Comparison of ENCODE assay signal across 1 cellular context in the genomic region with DNA sequence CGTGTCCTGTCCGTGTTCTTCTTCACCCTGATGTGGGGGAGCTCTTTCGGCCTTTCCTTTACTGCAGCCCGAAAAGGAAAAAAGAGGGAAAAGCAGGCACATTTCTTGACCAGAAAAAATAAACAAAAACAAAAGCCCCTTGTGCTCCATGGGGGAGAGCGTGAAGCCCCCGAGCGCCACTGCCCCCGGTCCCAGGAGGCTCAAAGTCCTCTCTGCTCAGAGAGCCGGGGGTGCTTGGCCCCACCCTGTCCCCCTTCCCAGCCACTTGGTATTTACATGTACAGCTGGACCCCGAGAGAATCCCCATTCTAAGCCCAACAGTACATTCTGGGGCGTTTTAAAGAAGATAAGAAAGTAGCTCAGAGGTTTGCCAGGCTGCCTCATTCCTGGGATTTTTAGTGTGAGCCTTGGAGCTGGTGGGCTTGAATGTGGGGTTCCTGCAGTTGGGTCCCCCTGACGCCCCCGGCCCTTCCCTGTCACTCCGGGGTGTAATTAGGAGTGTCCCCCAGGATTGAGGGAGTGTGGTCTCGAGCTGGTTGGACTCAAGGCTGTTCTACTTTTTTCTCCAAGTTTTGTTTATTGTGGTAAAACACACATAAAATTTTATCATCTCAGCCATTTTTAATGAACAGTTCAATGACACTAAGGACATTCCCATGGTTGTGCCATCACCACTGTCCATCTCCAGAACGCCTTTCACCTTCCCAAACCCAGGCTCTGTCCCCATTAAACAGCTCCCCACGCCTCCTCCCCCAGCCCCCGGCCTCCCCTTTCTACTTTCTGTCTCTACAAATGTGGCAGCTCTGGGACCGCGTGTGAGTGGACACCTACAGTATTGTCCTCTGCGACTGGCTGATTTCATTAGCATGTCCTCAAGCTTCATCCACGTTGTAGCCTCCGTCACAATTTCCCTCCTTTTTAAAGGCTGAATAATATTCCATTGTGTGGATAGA.
TF ChIP-seq lines count a peak whose summit lies in the region.

No MANE protein-coding gene starts in this region.

TF ChIP-seq in H1, 55 proteins besides CTCF, POLR2A, EP300 and RAD21:
- TF ChIP-seq RBBP5 (IDR thresholded peaks at IDR 0.05; ENCODE audit: borderline replicate concordance, low read depth, low read length) (no peak), SIX5 (IDR thresholded peaks at IDR 0.05; ENCODE audit: low read depth, low read length) (no peak), RXRA (IDR thresholded peaks at IDR 0.05; ENCODE audit: insufficient read depth, low read depth, low read length) (no peak), SP4 (IDR thresholded peaks at IDR 0.05; ENCODE audit: low read length) (no peak), RFX5 (IDR thresholded peaks at IDR 0.05; ENCODE audit: borderline replicate concordance, low read depth, low read length) (no peak), NRF1 (IDR thresholded peaks at IDR 0.05; ENCODE audit: low read depth, low read length) (no peak), TCF12 (IDR thresholded peaks at IDR 0.05; ENCODE audit: low read depth, low read length) (no peak), CEBPB (IDR thresholded peaks at IDR 0.05; ENCODE audit: low read depth, low read length) (no peak)
